16 cellular contexts compared by ENCODE assay signal in genomic region chr20:36008461-36009035, GRCh38. TPM values are rescaled to one million over a fixed set of nuclear protein-coding genes. Genes with fewer than 3 reads are reported as not detected.
DNase-seq lines count a peak whose midpoint lies in the region; ATAC-seq and TF ChIP-seq lines count a peak whose summit lies in the region.
"Had no signal": no experiment of that assay in that cellular context is flagged by ENCODE, and none has a peak within 500 bp of the region (broad histone marks: within the 10 kb centered on the region; RNA-seq: fewer than 3 reads in every experiment).

No MANE protein-coding gene starts in this region.

- TF ChIP-seq CTCF in left lung (IDR thresholded peaks at IDR 0.05) (no peak), upper lobe of right lung (IDR thresholded peaks at IDR 0.05) (no peak), chondrocyte (IDR thresholded peaks at IDR 0.05) (no peak)

- ATAC-seq in left lung: peak; percentile 74
- peak; percentile 58 for ATAC-seq in upper lobe of right lung
- no peak for ATAC-seq in GM21367 (IDR thresholded peaks at IDR 0.05; ENCODE audit: unreplicated experiment)
- ATAC-seq: CD8-positive, alpha-beta T cell had no signal

- no peaks in the 10 kb centered on the region for H3K27me3 Mint-ChIP-seq in chondrocyte (ENCODE audit: low read depth)

- no peak overlapping the region for H3K27ac ChIP-seq in left lung
- no peak overlapping the region for H3K27ac ChIP-seq in upper lobe of right lung
- H3K27ac ChIP-seq: 22Rv1 had no signal

- H3K27ac Mint-ChIP-seq in chondrocyte (ENCODE audit: unreplicated experiment): no peak overlapping the region
- H3K27ac Mint-ChIP-seq: CD14-positive monocyte; CD8-positive, alpha-beta T cell had no signal

- H3K4me3 Mint-ChIP-seq in chondrocyte (ENCODE audit: unreplicated experiment): no peak overlapping the region
- H3K4me3 Mint-ChIP-seq: CD14-positive monocyte; CD8-positive, alpha-beta T cell had no signal

- peaks cover 0 to 2% of the 10 kb centered on the region in 2 donors for H3K9me3 ChIP-seq in left lung
- no peaks in the 10 kb centered on the region for H3K9me3 ChIP-seq in upper lobe of right lung
- H3K9me3 ChIP-seq: Caco-2, HAP-1 had no signal

- peaks cover 1% of the 10 kb centered on the region for H3K36me3 Mint-ChIP-seq in chondrocyte (ENCODE audit: low read depth)
- H3K36me3 Mint-ChIP-seq: CD14-positive monocyte; CD8-positive, alpha-beta T cell had no signal

- H3K4me3 ChIP-seq in left lung (no peak overlapping the region), upper lobe of right lung (no peak overlapping the region)
- H3K4me3 ChIP-seq: HAP-1 had no signal

- H3K27me3 ChIP-seq in left lung (no peaks in the 10 kb centered on the region), upper lobe of right lung (no peaks in the 10 kb centered on the region)

- peaks cover 7% of the 10 kb centered on the region for H3K9me3 Mint-ChIP-seq in chondrocyte (ENCODE audit: low read depth)

- H3K36me3 ChIP-seq in left lung (no peaks in the 10 kb centered on the region), upper lobe of right lung (no peaks in the 10 kb centered on the region)
- H3K36me3 ChIP-seq: HAP-1 had no signal

- intact Hi-C loops in left lung (cut with DNase I) (no loop called here), upper lobe of right lung (cut with DNase I) (no loop called here)

- H3K4me1 ChIP-seq in left lung (no peaks in the 10 kb centered on the region), upper lobe of right lung (peaks cover 12% of the 10 kb centered on the region)
- H3K4me1 ChIP-seq: Caco-2, HAP-1 had no signal

- DNase-seq in NCI-H2227 (lab: John Stamatoyannopoulos, UW; ENCODE audit: unreplicated experiment) (peak; percentile 18), NCI-H2227 treated with DMSO at 0.1 percent for 48 hours (lab: John Stamatoyannopoulos, UW) (no peak), amniotic epithelial cell (ENCODE audit: low read depth) (peak; percentile 9), left lung (no peak), upper lobe of right lung (no peak), T1000 (lab: John Stamatoyannopoulos, UW) (no peak), chondrocyte (ENCODE audit: low spot score) (no peak)
- DNase-seq: CD8-positive, alpha-beta T cell; DND-41; GDM1; GOT3 had no signal

- H3K4me1 Mint-ChIP-seq in chondrocyte (ENCODE audit: low read depth): no peaks in the 10 kb centered on the region

RNA-seq across cellular contexts. Expression of gene CNBD2, which starts 40.2 kb away (rescaled TPM):
- 1 to 10 TPM; 3.3 to 3.6 TPM for total RNA-seq in left lung
- total RNA-seq in upper lobe of right lung: 3.4 TPM
- 1.6 to 4.8 TPM (median 3.3 TPM) in 3 replicates for total RNA-seq in chondrocyte

RNA-seq across cellular contexts. Expression of gene SCAND1, which starts 54.2 kb away (rescaled TPM):
- 10 to 100 TPM; 58.1 to 62.1 TPM for total RNA-seq in left lung
- 56.2 TPM for total RNA-seq in upper lobe of right lung
- 54.4 to 58.1 TPM (median 54.5 TPM) in 3 replicates for total RNA-seq in chondrocyte

Comparison
In these comparisons a context has a peak if more than half of its experiments do, and no peak if none do; other contexts are left out.
1. DNase-seq: peak in NCI-H2227 (single experiment) and amniotic epithelial cell (single experiment); none in NCI-H2227 treated with DMSO at 0.1 percent for 48 hours (single experiment), left lung (0 of 2), upper lobe of right lung (single experiment), T1000 (single experiment) and chondrocyte (single experiment).